29 cellular contexts compared by ENCODE assay signal in genomic region chr1:84426376-84426775, GRCh38. TPM values are rescaled to one million over a fixed set of nuclear protein-coding genes. Genes with fewer than 3 reads are reported as not detected.
"Had no signal": no experiment of that assay in that cellular context is flagged by ENCODE, and none has a peak within 500 bp of the region (broad histone marks: within the 10 kb centered on the region; RNA-seq: fewer than 3 reads in every experiment).

No MANE protein-coding gene starts in this region.

- H3K36me3 ChIP-seq: cardiac muscle cell had no signal

- H3K27ac ChIP-seq: cardiac muscle cell, coronary artery had no signal

- ATAC-seq: activated CD8-positive, alpha-beta T cell treated with anti-CD3 and anti-CD28 coated beads for 36 hours; activated T-cell treated with anti-CD3 and anti-CD28 coated beads, Interleukin-2, amount 50 U/mL, for 72 hours; activated T-helper 17 cell treated with anti-CD3 and anti-CD28 coated beads, Interleukin-2, amount 50 U/mL, for 72 hours had no signal

- H3K27me3 ChIP-seq: cardiac muscle cell had no signal

- H3K4me3 Mint-ChIP-seq: activated CD4-positive, alpha-beta T cell treated with anti-CD3 and anti-CD28 coated beads, Interleukin-2, amount 10 ng/mL, durations not matched to agents 24 days and 14 days; activated CD8-positive, alpha-beta T cell treated with anti-CD3 and anti-CD28 coated beads for 36 hours; activated naive CD8-positive, alpha-beta T cell treated with anti-CD3 and anti-CD28 coated beads for 36 hours; activated T-cell treated with anti-CD3 and anti-CD28 coated beads, Interleukin-2, amount 50 U/mL, for 72 hours; activated T-helper 17 cell treated with anti-CD3 and anti-CD28 coated beads, Interleukin-2, amount 50 U/mL, for 72 hours had no signal

- DNase-seq: activated CD4-positive, alpha-beta T cell treated with anti-CD3 and anti-CD28 coated beads, Interleukin-2, amount 10 ng/mL, durations not matched to agents 24 days and 14 days; activated CD4-positive, alpha-beta T cell treated with anti-CD3 and anti-CD28 coated beads, Interleukin-2, amount 50 U/mL, for 4 hours; activated CD8-positive, alpha-beta T cell treated with anti-CD3 and anti-CD28 coated beads for 36 hours; activated effector memory CD4-positive, alpha-beta T cell treated with anti-CD3 and anti-CD28 coated beads, Interleukin-2, amount 50 U/mL, for 16 hours; activated naive CD4-positive, alpha-beta T cell; activated naive CD4-positive, alpha-beta T cell treated with anti-CD3 and anti-CD28 coated beads, Interleukin-2, amount 50 U/mL, for 16 hours; activated naive CD8-positive, alpha-beta T cell treated with anti-CD3 and anti-CD28 coated beads for 36 hours; activated T-cell treated with anti-CD3 and anti-CD28 coated beads, Interleukin-2, amount 50 U/mL, for 1 hour; activated T-cell treated with anti-CD3 and anti-CD28 coated beads, Interleukin-2, amount 50 U/mL, for 72 hours; amniotic stem cell; aorta; Karpas-422; NCI-H1105; NCI-H1417 treated with DMSO at 0.1 percent for 48 hours; NCI-H187 treated with DMSO at 0.1 percent for 48 hours; NCI-H345; NCI-H526 treated with DMSO at 0.1 percent for 48 hours; NK-92 treated with Interleukin-12 subunit alpha and Interleukin-12 subunit beta, amount 100 ng/mL, for 24 hours; Right ventricle myocardium superior; SW 1271; T1000 had no signal

- H3K4me1 Mint-ChIP-seq: activated CD4-positive, alpha-beta T cell treated with anti-CD3 and anti-CD28 coated beads, Interleukin-2, amount 10 ng/mL, durations not matched to agents 24 days and 14 days; activated naive CD8-positive, alpha-beta T cell treated with anti-CD3 and anti-CD28 coated beads for 36 hours; activated T-helper 17 cell treated with anti-CD3 and anti-CD28 coated beads, Interleukin-2, amount 50 U/mL, for 72 hours had no signal

- H3K27ac Mint-ChIP-seq: activated CD4-positive, alpha-beta T cell treated with anti-CD3 and anti-CD28 coated beads, Interleukin-2, amount 10 ng/mL, durations not matched to agents 24 days and 14 days; activated CD8-positive, alpha-beta T cell treated with anti-CD3 and anti-CD28 coated beads for 36 hours; activated naive CD8-positive, alpha-beta T cell treated with anti-CD3 and anti-CD28 coated beads for 36 hours; activated T-cell treated with anti-CD3 and anti-CD28 coated beads, Interleukin-2, amount 50 U/mL, for 72 hours; activated T-helper 17 cell treated with anti-CD3 and anti-CD28 coated beads, Interleukin-2, amount 50 U/mL, for 72 hours had no signal

- H3K27me3 Mint-ChIP-seq: activated CD8-positive, alpha-beta T cell treated with anti-CD3 and anti-CD28 coated beads for 36 hours; activated naive CD8-positive, alpha-beta T cell treated with anti-CD3 and anti-CD28 coated beads for 36 hours had no signal

- H3K4me3 ChIP-seq: cardiac muscle cell, coronary artery had no signal

- H3K9me3 Mint-ChIP-seq: activated T-helper 17 cell treated with anti-CD3 and anti-CD28 coated beads, Interleukin-2, amount 50 U/mL, for 72 hours had no signal

RNA-seq across cellular contexts. Expression of gene DNASE2B, which starts 28.1 kb away (rescaled TPM):
- total RNA-seq: activated CD4-positive, alpha-beta T cell treated with anti-CD3 and anti-CD28 coated beads, Interleukin-2, amount 10 ng/mL, durations not matched to agents 24 days and 14 days; activated CD8-positive, alpha-beta memory T cell treated with anti-CD3 and anti-CD28 coated beads for 36 hours; activated CD8-positive, alpha-beta T cell treated with anti-CD3 and anti-CD28 coated beads for 36 hours; activated naive CD8-positive, alpha-beta T cell treated with anti-CD3 and anti-CD28 coated beads for 36 hours; activated T-cell treated with anti-CD3 and anti-CD28 coated beads, Interleukin-2, amount 50 U/mL, for 72 hours; activated T-helper 17 cell treated with anti-CD3 and anti-CD28 coated beads, Interleukin-2, amount 50 U/mL, for 72 hours; aorta; cardiac muscle cell; MCF 10A; NCI-H460; Right ventricle myocardium superior; T-helper 1 cell treated with Interleukin-12 subunit alpha and Interleukin-12 subunit beta and Interleukin-4 antibody, amounts not matched to agents 30 ng/mL and 1 ng/mL, for 36 hours; T-helper 2 cell treated with Interferon-gamma antibody and Interleukin-4, amounts not matched to agents 100 ng/mL and 5 ng/mL, for 36 hours had no signal
- polyA plus RNA-seq: cardiac muscle cell had no signal
